In genomic region chr21:44072111-44072510, GRCh38 we compare ENCODE assay signal across 26 cellular contexts.
"Had no signal": no experiment of that assay in that cellular context is flagged by ENCODE, and none has a peak within 500 bp of the region (broad histone marks: within the 10 kb centered on the region; RNA-seq: fewer than 3 reads in every experiment).

No MANE protein-coding gene starts in this region.

- H3K27me3 Mint-ChIP-seq: activated CD4-positive, alpha-beta T cell treated with anti-CD3 and anti-CD28 coated beads, Interleukin-2, amount 10 ng/mL, durations not matched to agents 24 days and 14 days; activated CD8-positive, alpha-beta memory T cell treated with anti-CD3 and anti-CD28 coated beads, Interleukin-2, amount 10 ng/mL, durations not matched to agents 7 days and 5 days; T-cell had no signal

- H3K36me3 ChIP-seq: breast epithelium had no signal

- ATAC-seq: activated CD8-positive, alpha-beta memory T cell treated with anti-CD3 and anti-CD28 coated beads, Interleukin-2, amount 10 ng/mL, durations not matched to agents 7 days and 5 days; activated T-cell treated with anti-CD3 and anti-CD28 coated beads, Interleukin-2, amount 50 U/mL, for 4 hours; Right ventricle myocardium inferior; T-cell had no signal

- H3K27ac Mint-ChIP-seq: activated CD4-positive, alpha-beta T cell treated with anti-CD3 and anti-CD28 coated beads, Interleukin-2, amount 10 ng/mL, durations not matched to agents 24 days and 14 days; activated CD8-positive, alpha-beta memory T cell treated with anti-CD3 and anti-CD28 coated beads, Interleukin-2, amount 10 ng/mL, durations not matched to agents 7 days and 5 days; T-cell; T-helper 2 cell treated with Interferon-gamma antibody and Interleukin-4, amounts not matched to agents 5 μg/mL and 100 μg/mL, for 36 hours had no signal

- H3K27ac ChIP-seq: breast epithelium, SK-N-MC had no signal

- H3K9me3 ChIP-seq: breast epithelium had no signal

- H3K4me3 Mint-ChIP-seq: activated CD4-positive, alpha-beta T cell treated with anti-CD3 and anti-CD28 coated beads, Interleukin-2, amount 10 ng/mL, durations not matched to agents 24 days and 14 days; activated CD8-positive, alpha-beta memory T cell treated with anti-CD3 and anti-CD28 coated beads, Interleukin-2, amount 10 ng/mL, durations not matched to agents 7 days and 5 days; activated T-cell treated with anti-CD3 and anti-CD28 coated beads, Interleukin-2, amount 50 U/mL, for 4 hours; T-cell; T-helper 2 cell treated with Interferon-gamma antibody and Interleukin-4, amounts not matched to agents 5 μg/mL and 100 μg/mL, for 36 hours had no signal

- H3K4me1 ChIP-seq: breast epithelium had no signal

- DNase-seq: activated CD4-positive, alpha-beta T cell treated with anti-CD3 and anti-CD28 coated beads, Interleukin-2, amount 10 ng/mL, durations not matched to agents 24 days and 14 days; activated CD4-positive, alpha-beta T cell treated with anti-CD3 and anti-CD28 coated beads, Interleukin-2, amount 50 U/mL, for 48 hours; activated CD4-positive, CD25-positive, alpha-beta regulatory T cell treated with anti-CD3 and anti-CD28 coated beads, Interleukin-2, amount 50 U/mL, for 72 hours; activated CD8-positive, alpha-beta memory T cell treated with anti-CD3 and anti-CD28 coated beads, Interleukin-2, amount 10 ng/mL, durations not matched to agents 7 days and 5 days; activated effector memory CD4-positive, alpha-beta T cell treated with anti-CD3 and anti-CD28 coated beads, Interleukin-2, amount 50 U/mL, for 16 hours; activated naive CD4-positive, alpha-beta T cell treated with Interleukin-2 at 50 U/mL for 16 hours; activated T-cell treated with anti-CD3 and anti-CD28 coated beads, Interleukin-2, amount 50 U/mL, for 4 hours; aorta; caudate nucleus; Karpas-422; MM.1S; NCI-H1105; NCI-H1436; NCI-H1694 treated with DMSO at 0.1 percent for 48 hours; NCI-H2029 treated with DMSO at 0.1 percent for 48 hours; NCI-H345; NCI-H510A; NCI-H526 treated with DMSO at 0.1 percent for 48 hours; NCI-H82; RPMI8226; T-cell had no signal

- H3K4me3 ChIP-seq: breast epithelium, K562, SK-N-MC had no signal

- H3K9me3 Mint-ChIP-seq: activated CD4-positive, alpha-beta T cell treated with anti-CD3 and anti-CD28 coated beads, Interleukin-2, amount 10 ng/mL, durations not matched to agents 24 days and 14 days; activated T-cell treated with anti-CD3 and anti-CD28 coated beads, Interleukin-2, amount 50 U/mL, for 4 hours; T-cell; T-helper 2 cell treated with Interferon-gamma antibody and Interleukin-4, amounts not matched to agents 5 μg/mL and 100 μg/mL, for 36 hours had no signal

- H3K27me3 ChIP-seq: breast epithelium had no signal
